16 cellular contexts compared by ENCODE assay signal in the genomic region with DNA sequence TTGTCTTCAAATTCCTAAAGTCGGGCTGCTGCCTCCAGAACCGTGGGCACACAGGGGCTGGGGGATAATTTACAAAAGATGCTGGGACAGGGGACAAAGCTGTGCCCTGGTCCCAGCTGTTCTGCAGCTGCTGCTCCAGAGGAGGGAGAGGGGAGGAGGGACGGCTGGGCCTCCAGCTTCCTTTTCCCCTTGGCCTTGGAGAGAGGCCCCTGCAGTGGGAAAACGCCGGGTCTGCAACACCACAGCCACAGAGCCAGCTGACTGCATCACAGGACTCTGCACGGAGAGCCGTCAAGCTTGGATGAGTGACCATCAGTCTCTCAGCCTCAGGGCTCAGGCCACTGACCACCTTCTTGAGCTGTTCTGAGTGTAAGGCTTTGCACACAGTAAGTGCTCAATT. TPM values are rescaled to one million over a fixed set of nuclear protein-coding genes. Genes with fewer than 3 reads are reported as not detected.
DNase-seq lines count a peak whose midpoint lies in the region; ATAC-seq and TF ChIP-seq lines count a peak whose summit lies in the region.
"Had no signal": no experiment of that assay in that cellular context is flagged by ENCODE, and none has a peak within 500 bp of the region (broad histone marks: within the 10 kb centered on the region; RNA-seq: fewer than 3 reads in every experiment).

No MANE protein-coding gene starts in this region.

- peaks cover 8 to 10% (median 8%) of the 10 kb centered on the region in 3 donors for H3K27me3 Mint-ChIP-seq in immature natural killer cell (ENCODE audit: low read depth in 3 of 3)
- H3K27me3 Mint-ChIP-seq: stimulated activated memory B cell treated with anti-CD40 and anti-IgM and Interleukin-4, amounts not matched to agents 10 μg/mL and 1 μg/mL and 100 μg/mL, for 72 hours had no signal

- peak overlapping the region in 3 of 4 donors; percentile 28 to 48 (median 46) for H3K27ac ChIP-seq in transverse colon
- H3K27ac ChIP-seq: WERI-Rb-1 had no signal

- no peaks in the 10 kb centered on the region for H3K36me3 Mint-ChIP-seq in immature natural killer cell
- H3K36me3 Mint-ChIP-seq: activated naive CD8-positive, alpha-beta T cell treated with anti-CD3 and anti-CD28 coated beads for 36 hours; naive B cell; stimulated activated memory B cell treated with anti-CD40 and anti-IgM and Interleukin-4, amounts not matched to agents 10 μg/mL and 1 μg/mL and 100 μg/mL, for 72 hours had no signal

- H3K4me1 ChIP-seq in adipocyte (ENCODE audit: control insufficient read depth, insufficient read depth, low read length): no peaks in the 10 kb centered on the region
- H3K4me1 ChIP-seq in transverse colon: peaks cover 0 to under 1% (median 0%) of the 10 kb centered on the region in 4 donors
- no peaks in the 10 kb centered on the region for H3K4me1 ChIP-seq in BE2C

- H3K27me3 ChIP-seq in adipocyte (replicated peaks; ENCODE audit: control insufficient read depth, insufficient read depth, low read length): no peaks in the 10 kb centered on the region
- no peaks in the 10 kb centered on the region for H3K27me3 ChIP-seq in transverse colon
- no peaks in the 10 kb centered on the region for H3K27me3 ChIP-seq in BE2C

- TF ChIP-seq POLR2A in transverse colon (IDR thresholded peaks at IDR 0.05): no peak

- no peak overlapping the region for H3K4me3 ChIP-seq in adipocyte (ENCODE audit: low read length)
- no peak overlapping the region for H3K4me3 ChIP-seq in fibroblast of villous mesenchyme (ENCODE audit: low read depth, low read length)
- no peak overlapping the region for H3K4me3 ChIP-seq in transverse colon
- H3K4me3 ChIP-seq in BE2C (ENCODE audit: low read depth, low read length): no peak overlapping the region

- DNase-seq in adipocyte (ENCODE audit: low read depth): peak; percentile 58
- DNase-seq in fibroblast of villous mesenchyme (ENCODE audit: low read depth): peak; percentile 55
- DNase-seq in lung microvascular endothelial cell (ENCODE audit: low read depth in 2 of 2): peak; percentile 64 to 69
- no peak for DNase-seq in transverse colon
- no peak for DNase-seq in BE2C
- DNase-seq in immature natural killer cell: no peak
- DNase-seq in NAMALWA (ENCODE audit: low spot score): no peak
- DNase-seq: activated CD8-positive, alpha-beta memory T cell treated with anti-CD3 and anti-CD28 coated beads, Interleukin-2, amount 50 U/mL, for 48 hours; activated naive CD8-positive, alpha-beta T cell treated with anti-CD3 and anti-CD28 coated beads for 36 hours; C1 segment of cervical spinal cord; cortex of kidney; DMS53; naive B cell; WERI-Rb-1 had no signal

- H3K4me1 Mint-ChIP-seq in immature natural killer cell: peaks cover 3 to 4% of the 10 kb centered on the region in 2 donors
- H3K4me1 Mint-ChIP-seq: activated naive CD8-positive, alpha-beta T cell treated with anti-CD3 and anti-CD28 coated beads for 36 hours; stimulated activated memory B cell treated with anti-CD40 and anti-IgM and Interleukin-4, amounts not matched to agents 10 μg/mL and 1 μg/mL and 100 μg/mL, for 72 hours had no signal

- H3K4me3 Mint-ChIP-seq in immature natural killer cell: no peak overlapping the region
- H3K4me3 Mint-ChIP-seq: activated naive CD8-positive, alpha-beta T cell treated with anti-CD3 and anti-CD28 coated beads for 36 hours; naive B cell; stimulated activated memory B cell treated with anti-CD40 and anti-IgM and Interleukin-4, amounts not matched to agents 10 μg/mL and 1 μg/mL and 100 μg/mL, for 72 hours had no signal

- TF ChIP-seq EP300 in transverse colon (IDR thresholded peaks at IDR 0.05; ENCODE audit: low read depth): no peak

- H3K9ac ChIP-seq in adipocyte (ENCODE audit: low read length): no peak overlapping the region

- in situ Hi-C loops in transverse colon (cut with MboI; ENCODE audit: low pct_ligation_motif_present in 1 of 4, low pct_unique_long_range_greater_than_20kb in 1 of 4, low sequenced_read_pairs in 3 of 4): no loop called here

- 45 to 80% methylated on average over 1 to 7 of the region's 7 CpGs for WGBS in transverse colon (ENCODE audit: low coverage in 1 of 2), 2 donors

- peaks cover 0 to 3% (median 0%) of the 10 kb centered on the region in 6 donors for H3K9me3 Mint-ChIP-seq in immature natural killer cell
- H3K9me3 Mint-ChIP-seq: activated naive CD8-positive, alpha-beta T cell treated with anti-CD3 and anti-CD28 coated beads for 36 hours; stimulated activated memory B cell treated with anti-CD40 and anti-IgM and Interleukin-4, amounts not matched to agents 10 μg/mL and 1 μg/mL and 100 μg/mL, for 72 hours had no signal

- ATAC-seq in GM18873 (IDR thresholded peaks at IDR 0.05; ENCODE audit: low FRiP score, unreplicated experiment): no peak
- ATAC-seq: stimulated activated memory B cell treated with anti-CD40 and anti-IgM and Interleukin-4, amounts not matched to agents 10 μg/mL and 1 μg/mL and 100 μg/mL, for 72 hours had no signal

- peaks cover 12% of the 10 kb centered on the region for H3K36me3 ChIP-seq in adipocyte (ENCODE audit: control insufficient read depth, insufficient read depth, low read length, severe bottlenecking)
- H3K36me3 ChIP-seq in transverse colon: no peaks in the 10 kb centered on the region
- H3K36me3 ChIP-seq in BE2C: no peaks in the 10 kb centered on the region

- TF ChIP-seq CTCF in fibroblast of villous mesenchyme (IDR thresholded peaks at IDR 0.05; ENCODE audit: insufficient read depth, low read depth, low read length): no peak
- no peak for TF ChIP-seq CTCF in transverse colon (IDR thresholded peaks at IDR 0.05)
- TF ChIP-seq CTCF in BE2C (IDR thresholded peaks at IDR 0.05; ENCODE audit: low read depth, low read length): no peak

- intact Hi-C loops in transverse colon (cut with DNase I; ENCODE audit: low total_unique reads): no loop called here

- no peak overlapping the region for H3K27ac Mint-ChIP-seq in immature natural killer cell
- H3K27ac Mint-ChIP-seq: activated naive CD8-positive, alpha-beta T cell treated with anti-CD3 and anti-CD28 coated beads for 36 hours; naive B cell; stimulated activated memory B cell treated with anti-CD40 and anti-IgM and Interleukin-4, amounts not matched to agents 10 μg/mL and 1 μg/mL and 100 μg/mL, for 72 hours had no signal

- no peaks in the 10 kb centered on the region for H3K9me3 ChIP-seq in adipocyte (ENCODE audit: control insufficient read depth, low read length)
- no peaks in the 10 kb centered on the region for H3K9me3 ChIP-seq in transverse colon
- no peaks in the 10 kb centered on the region for H3K9me3 ChIP-seq in BE2C

RNA-seq across cellular contexts. Expression of gene DOCK6, which starts 6.1 kb away (rescaled TPM):
- 21.2 and 28.7 TPM in 2 replicates for total RNA-seq in fibroblast of villous mesenchyme
- 46.0 and 46.4 TPM in 2 replicates for total RNA-seq in lung microvascular endothelial cell
- 100 to 1,000 TPM in 1 of 4 donors, 10 to 100 TPM in 3; 66.4 to 268 (median 78.4) TPM for total RNA-seq in transverse colon
- polyA plus RNA-seq in BE2C (2012; ENCODE audit: insufficient read depth, insufficient read length, low read depth): 2.4 TPM
- polyA plus RNA-seq in immature natural killer cell: not detected

RNA-seq across cellular contexts. Expression of gene ANGPTL8, which starts 16.8 kb away (rescaled TPM):
- not detected in 2 replicates for total RNA-seq in fibroblast of villous mesenchyme
- not detected in 2 replicates for total RNA-seq in lung microvascular endothelial cell
- total RNA-seq in transverse colon: not detected
- not detected for polyA plus RNA-seq in BE2C (2012; ENCODE audit: insufficient read depth, insufficient read length, low read depth)
- polyA plus RNA-seq in immature natural killer cell: not detected
- total RNA-seq: activated naive CD8-positive, alpha-beta T cell treated with anti-CD3 and anti-CD28 coated beads for 36 hours had no signal

RNA-seq across cellular contexts. Expression of gene TSPAN16, which starts 39.8 kb away (rescaled TPM):
- total RNA-seq in fibroblast of villous mesenchyme (not detected in 2 replicates), lung microvascular endothelial cell (not detected in 2 replicates), transverse colon (not detected)
- polyA plus RNA-seq in BE2C (2012; ENCODE audit: insufficient read depth, insufficient read length, low read depth): not detected
- polyA plus RNA-seq in immature natural killer cell: not detected
- total RNA-seq: activated naive CD8-positive, alpha-beta T cell treated with anti-CD3 and anti-CD28 coated beads for 36 hours had no signal

RNA-seq across cellular contexts. Expression of gene KANK2, which starts 58.8 kb away (rescaled TPM):
- total RNA-seq in fibroblast of villous mesenchyme (253 and 312 TPM in 2 replicates), lung microvascular endothelial cell (39.0 and 110 TPM in 2 replicates), transverse colon (100 to 1,000 TPM; 145 to 339 (median 243) TPM)
- polyA plus RNA-seq in BE2C (2012; ENCODE audit: insufficient read depth, insufficient read length, low read depth): 38.0 TPM
- polyA plus RNA-seq in immature natural killer cell: under 1 TPM in 2 of 3 donors, not detected in 1; 0.08 to 0.57 TPM

Comparison
In these comparisons a context has a peak if more than half of its experiments do, and no peak if none do; other contexts are left out.
1. DNase-seq: peak in adipocyte (single experiment), fibroblast of villous mesenchyme (single experiment) and lung microvascular endothelial cell (2 of 2); none in transverse colon (single experiment), BE2C (single experiment), immature natural killer cell (0 of 3) and NAMALWA (single experiment).